In genomic region chr10:93652857-93653256, GRCh38 we compare ENCODE assay signal across 26 cellular contexts. TPM values are rescaled to one million over a fixed set of nuclear protein-coding genes. Genes with fewer than 3 reads are reported as not detected.
A peak's percentile ranks its signal among the peaks of the same experiment; 100 is the strongest.
DNase-seq lines count a peak whose midpoint lies in the region; TF ChIP-seq lines count a peak whose summit lies in the region.
"Had no signal": no experiment of that assay in that cellular context is flagged by ENCODE, and none has a peak within 500 bp of the region (broad histone marks: within the 10 kb centered on the region; RNA-seq: fewer than 3 reads in every experiment).

No MANE protein-coding gene starts in this region.

- DNase-seq in ELR (ENCODE audit: low read depth) (peak; percentile 13), RWPE1 (ENCODE audit: low spot score) (peak; percentile 70), epithelial cell of esophagus (ENCODE audit: low read depth) (peak; percentile 68), retinal pigment epithelial cell (ENCODE audit: low read depth) (peak; percentile 9), RPMI8226 (no peak), ovary (no peak)
- no peak for DNase-seq in stimulated activated CD4-positive, alpha-beta T cell treated with anti-CD3 and anti-CD28 coated beads, Interleukin-15, amount 100 ng/mL, for 24 hours
- DNase-seq: activated CD4-positive, alpha-beta memory T cell treated with anti-CD3 and anti-CD28 coated beads for 36 hours; activated naive CD4-positive, alpha-beta T cell treated with Interleukin-2 at 50 U/mL for 16 hours; activated T-cell treated with anti-CD3 and anti-CD28 coated beads, Interleukin-2, amount 50 U/mL, for 1 hour; body of pancreas; DMS 273 treated with DMSO at 0.1 percent for 48 hours; MG63; naive thymus-derived CD8-positive, alpha-beta T cell; NCI-H187 treated with DMSO at 0.1 percent for 48 hours; NCI-H446; NK-92 treated with Interleukin-12 subunit alpha and Interleukin-12 subunit beta, amount 100 ng/mL, for 24 hours; stimulated activated CD8-positive, alpha-beta memory T cell treated with anti-CD3 and anti-CD28 coated beads, Interleukin-4, amount 100 ng/mL, for 48 hours; T-helper 1 cell had no signal

- H3K4me1 ChIP-seq in ovary (ENCODE audit: insufficient read depth) = no peaks in the 10 kb centered on the region
- H3K4me1 ChIP-seq: BLaER1 treated with 17β-estradiol and CSF1 and Interleukin-3, amounts not matched to agents 10 nM and 100 nM; body of pancreas; vagina had no signal

- POLR2A ChIA-PET in RWPE1 (lab: Yijun Ruan, JAX; ENCODE audit: low non-redundant PET) = no interaction called here

- TF ChIP-seq EP300 in ovary (IDR thresholded peaks at IDR 0.05) = no peak

- CTCF ChIA-PET in RWPE1 (lab: Yijun Ruan, JAX) = no interaction called here

- H3K27ac ChIP-seq in RWPE1 = no peak overlapping the region
- no peak overlapping the region for H3K27ac ChIP-seq in ovary
- H3K27ac ChIP-seq: BLaER1 treated with 17β-estradiol and CSF1 and Interleukin-3, amounts not matched to agents 10 nM and 100 nM; body of pancreas; vagina; VCaP had no signal

- no peaks in the 10 kb centered on the region for H3K27me3 ChIP-seq in ovary
- H3K27me3 ChIP-seq: BLaER1 treated with 17β-estradiol and CSF1 and Interleukin-3, amounts not matched to agents 10 nM and 100 nM; body of pancreas; MG63; vagina had no signal

- H3K4me3 ChIP-seq in epithelial cell of esophagus (ENCODE audit: low read length) (no peak overlapping the region), retinal pigment epithelial cell (ENCODE audit: low read length) (no peak overlapping the region), ovary (no peak overlapping the region)
- H3K4me3 ChIP-seq: BLaER1 treated with 17β-estradiol and CSF1 and Interleukin-3, amounts not matched to agents 10 nM and 100 nM; body of pancreas; lung; MG63; smooth muscle cell; vagina had no signal

- no peaks in the 10 kb centered on the region for H3K9me3 ChIP-seq in ovary
- H3K9me3 ChIP-seq: body of pancreas, MG63, vagina had no signal

- intact Hi-C loops in ovary (cut with DNase I) = no loop called here

- no peak for TF ChIP-seq POLR2A in ovary (IDR thresholded peaks at IDR 0.05)

- 72 to 82% (median 75%) methylated on average over 1 of the region's 1 CpG for WGBS in ovary, 3 donors

- H3K36me3 ChIP-seq in ovary = no peaks in the 10 kb centered on the region
- H3K36me3 ChIP-seq: BLaER1 treated with 17β-estradiol and CSF1 and Interleukin-3, amounts not matched to agents 10 nM and 100 nM; MG63; vagina had no signal

- no peak for TF ChIP-seq CTCF in RWPE1 (conservative IDR thresholded peaks at IDR 0.05; ENCODE audit: low read depth)
- TF ChIP-seq CTCF in epithelial cell of esophagus (IDR thresholded peaks at IDR 0.05; ENCODE audit: insufficient read depth, low read depth, low read length, missing control alignments) = no peak
- TF ChIP-seq CTCF in retinal pigment epithelial cell (conservative IDR thresholded peaks at IDR 0.05; ENCODE audit: low read depth, low read length) = no peak
- TF ChIP-seq CTCF in ovary (IDR thresholded peaks at IDR 0.05) = no peak

RNA-seq across cellular contexts. Expression of gene PDE6C, which starts 40.5 kb away (rescaled TPM):
- not detected for total RNA-seq in ovary
- under 1 TPM in 1 of 2 donors, not detected in 1; 0.02 TPM for polyA plus RNA-seq in ovary
- total RNA-seq: activated CD4-positive, alpha-beta memory T cell treated with anti-CD3 and anti-CD28 coated beads for 36 hours; body of pancreas; epithelial cell of proximal tubule; lung; naive thymus-derived CD8-positive, alpha-beta T cell; posterior vena cava; smooth muscle cell; vagina had no signal
- polyA plus RNA-seq: lung, smooth muscle cell had no signal

RNA-seq across cellular contexts. Expression of gene FRA10AC1, which starts 49.5 kb away (rescaled TPM):
- total RNA-seq in ovary = 10 to 100 TPM; 12.2 to 25.7 (median 23.0) TPM
- 10 to 100 TPM; 12.7 to 25.8 TPM for polyA plus RNA-seq in ovary

RNA-seq across cellular contexts. Expression of gene RBP4, which starts 51.8 kb away (rescaled TPM):
- total RNA-seq in ovary = 1 to 10 TPM in 6 of 7 donors, not detected in 1; 2.3 to 6.7 (median 4.1) TPM
- polyA plus RNA-seq in ovary = 1 to 10 TPM in 1 of 2 donors, under 1 TPM in 1; 0.81 to 2.9 TPM
- total RNA-seq: activated CD4-positive, alpha-beta memory T cell treated with anti-CD3 and anti-CD28 coated beads for 36 hours; naive thymus-derived CD8-positive, alpha-beta T cell had no signal
- polyA plus RNA-seq: naive thymus-derived CD8-positive, alpha-beta T cell had no signal

Comparison
In these comparisons a context has a peak if more than half of its experiments do, and no peak if none do; other contexts are left out.
1. DNase-seq: peak in ELR (single experiment), RWPE1 (single experiment), epithelial cell of esophagus (single experiment) and retinal pigment epithelial cell (single experiment); none in RPMI8226 (single experiment), stimulated activated CD4-positive, alpha-beta T cell treated with anti-CD3 and anti-CD28 coated beads, Interleukin-15, amount 100 ng/mL, for 24 hours (single experiment) and ovary (0 of 5).